Comparison of ENCODE assay signal across 21 cellular contexts in genomic region chr1:170674986-170675385, GRCh38. TPM values are rescaled to one million over a fixed set of nuclear protein-coding genes. Genes with fewer than 3 reads are reported as not detected.
"Had no signal": no experiment of that assay in that cellular context is flagged by ENCODE, and none has a peak within 500 bp of the region (broad histone marks: within the 10 kb centered on the region; RNA-seq: fewer than 3 reads in every experiment).

No MANE protein-coding gene starts in this region.

- ATAC-seq: activated CD8-positive, alpha-beta T cell treated with anti-CD3 and anti-CD28 coated beads, Interleukin-2, amount 10 ng/mL, durations not matched to agents 7 days and 5 days; foreskin keratinocyte; heart left ventricle; left colon; lower lobe of right lung had no signal

- H3K27ac Mint-ChIP-seq: activated CD4-positive, alpha-beta T cell treated with anti-CD3 and anti-CD28 coated beads, Interleukin-2, amount 10 ng/mL, durations not matched to agents 24 days and 14 days; activated CD8-positive, alpha-beta T cell treated with anti-CD3 and anti-CD28 coated beads, Interleukin-2, amount 10 ng/mL, durations not matched to agents 7 days and 5 days; activated naive CD8-positive, alpha-beta T cell treated with anti-CD3 and anti-CD28 coated beads for 36 hours had no signal

- H3K4me1 Mint-ChIP-seq: activated CD4-positive, alpha-beta T cell treated with anti-CD3 and anti-CD28 coated beads, Interleukin-2, amount 10 ng/mL, durations not matched to agents 24 days and 14 days; activated naive CD8-positive, alpha-beta T cell treated with anti-CD3 and anti-CD28 coated beads for 36 hours had no signal

- H3K9ac ChIP-seq: parathyroid adenoma had no signal

- H3K27me3 ChIP-seq: brain microvascular endothelial cell had no signal

- H3K79me2 ChIP-seq: parathyroid adenoma had no signal

- H3K9me3 Mint-ChIP-seq: activated CD4-positive, alpha-beta T cell treated with anti-CD3 and anti-CD28 coated beads, Interleukin-2, amount 10 ng/mL, durations not matched to agents 24 days and 14 days; activated naive CD8-positive, alpha-beta T cell treated with anti-CD3 and anti-CD28 coated beads for 36 hours had no signal

- H3K4me3 Mint-ChIP-seq: activated CD4-positive, alpha-beta T cell treated with anti-CD3 and anti-CD28 coated beads, Interleukin-2, amount 10 ng/mL, durations not matched to agents 24 days and 14 days; activated CD8-positive, alpha-beta T cell treated with anti-CD3 and anti-CD28 coated beads, Interleukin-2, amount 10 ng/mL, durations not matched to agents 7 days and 5 days; activated naive CD8-positive, alpha-beta T cell treated with anti-CD3 and anti-CD28 coated beads for 36 hours had no signal

- H3K36me3 Mint-ChIP-seq: activated naive CD8-positive, alpha-beta T cell treated with anti-CD3 and anti-CD28 coated beads for 36 hours had no signal

- H3K9me3 ChIP-seq: heart left ventricle, lower lobe of right lung had no signal

- H3K4me3 ChIP-seq: heart left ventricle, lower lobe of right lung had no signal

- H2AFZ ChIP-seq: parathyroid adenoma had no signal

- H3K4me1 ChIP-seq: foreskin keratinocyte, lower lobe of right lung, parathyroid adenoma had no signal

- DNase-seq: activated CD4-positive, alpha-beta T cell treated with anti-CD3 and anti-CD28 coated beads, Interleukin-2, amount 10 ng/mL, durations not matched to agents 24 days and 14 days; activated CD4-positive, CD25-positive, alpha-beta regulatory T cell; activated CD8-positive, alpha-beta memory T cell treated with anti-CD3 and anti-CD28 coated beads, Interleukin-2, amount 50 U/mL, for 4 hours; activated CD8-positive, alpha-beta T cell treated with anti-CD3 and anti-CD28 coated beads, Interleukin-2, amount 10 ng/mL, durations not matched to agents 7 days and 5 days; activated gamma-delta T cell treated with Interleukin-2 at 50 U/mL for 16 hours; activated naive CD8-positive, alpha-beta T cell treated with anti-CD3 and anti-CD28 coated beads for 36 hours; brain microvascular endothelial cell; dermis blood vessel endothelial cell; foreskin keratinocyte; heart left ventricle; left colon; lower lobe of right lung; stimulated activated CD4-positive, alpha-beta T cell treated with anti-CD3 and anti-CD28 coated beads, Interleukin-15, amount 100 ng/mL, for 24 hours; stimulated activated CD4-positive, alpha-beta T cell treated with anti-CD3 and anti-CD28 coated beads, Interleukin-4, amount 100 ng/mL, for 1 hour; stimulated activated naive CD4-positive, alpha-beta T cell; SW 1271; trophoblast cell had no signal

- H3K27ac ChIP-seq: epithelial cell of prostate, foreskin keratinocyte, lower lobe of right lung, parathyroid adenoma had no signal

- H3K36me3 ChIP-seq: brain microvascular endothelial cell, heart left ventricle, lower lobe of right lung had no signal

RNA-seq across cellular contexts. Expression of gene PRRX1, which starts 11.1 kb away (rescaled TPM):
- total RNA-seq: activated CD4-positive, alpha-beta T cell treated with anti-CD3 and anti-CD28 coated beads, Interleukin-2, amount 10 ng/mL, durations not matched to agents 24 days and 14 days; activated CD8-positive, alpha-beta T cell treated with anti-CD3 and anti-CD28 coated beads, Interleukin-2, amount 10 ng/mL, durations not matched to agents 7 days and 5 days; activated naive CD8-positive, alpha-beta T cell treated with anti-CD3 and anti-CD28 coated beads for 36 hours; renal cortical epithelial cell; T-helper 2 cell treated with Interferon-gamma antibody and Interleukin-4, amounts not matched to agents 100 ng/mL and 5 ng/mL, for 36 hours had no signal
- polyA plus RNA-seq: foreskin keratinocyte had no signal
